ENCODE assay signal across 27 cellular contexts in genomic region chr2:240231838-240232244, GRCh38.
DNase-seq lines count a peak whose midpoint lies in the region; ATAC-seq and TF ChIP-seq lines count a peak whose summit lies in the region.
"Had no signal": no experiment of that assay in that cellular context is flagged by ENCODE, and none has a peak within 500 bp of the region (broad histone marks: within the 10 kb centered on the region; RNA-seq: fewer than 3 reads in every experiment).

No MANE protein-coding gene starts in this region.

- peaks cover 16 to 29% (median 22%) of the 10 kb centered on the region in 11 experiments for H3K9me3 ChIP-seq in BLaER1 treated with 17β-estradiol and CSF1 and Interleukin-3, amounts not matched to agents 10 nM and 100 nM (replicated peaks in 1 of 11)
- H3K9me3 ChIP-seq in spleen: peaks cover 0 to 24% (median 14%) of the 10 kb centered on the region in 8 donors
- H3K9me3 ChIP-seq: vagina had no signal

- H3K4me1 ChIP-seq in BLaER1 treated with 17β-estradiol and CSF1 and Interleukin-3, amounts not matched to agents 10 nM and 100 nM: peaks cover 48 to 85% (median 79%) of the 10 kb centered on the region in 10 experiments
- peaks cover 3 to 26% (median 16%) of the 10 kb centered on the region in 6 donors for H3K4me1 ChIP-seq in spleen

- intact Hi-C loops in spleen (cut with DNase I; ENCODE audit: low total_unique reads): no loop called here

- DNase-seq in activated T-cell treated with anti-CD3 and anti-CD28 coated beads, Interleukin-2, amount 50 U/mL, for 1 hour: peak; percentile 13
- no peak for DNase-seq in activated T-cell treated with anti-CD3 and anti-CD28 coated beads, Interleukin-2, amount 50 U/mL, for 72 hours
- DNase-seq in left lobe of liver (ENCODE audit: low spot score): peak; percentile 45
- DNase-seq in spleen: peak; percentile 51
- no peak for DNase-seq in germinal center (ENCODE audit: low spot score)
- DNase-seq in NCI-H146 (lab: John Stamatoyannopoulos, UW): no peak
- DNase-seq in stimulated activated CD4-positive, alpha-beta T cell treated with anti-CD3 and anti-CD28 coated beads, Interleukin-12 subunit alpha, Interleukin-12 subunit beta, amount 100 ng/mL, for 4 hours: no peak
- DNase-seq: activated CD4-positive, alpha-beta T cell treated with anti-CD3 and anti-CD28 coated beads for 48 hours; activated naive CD4-positive, alpha-beta T cell treated with anti-CD3 and anti-CD28 coated beads, Interleukin-2, amount 50 U/mL, for 16 hours; amniotic stem cell; CD4-positive, alpha-beta memory T cell; cerebellar nuclear complex; DND-41; GF-D8; HCEC 1CT; MV-4-11; NCI-H1436; NCI-H2081 treated with DMSO at 0.1 percent for 48 hours; NCI-H345; T-helper 9 cell had no signal

- peaks cover 0 to 22% (median 0%) of the 10 kb centered on the region in 11 experiments; a peak in 3 of 22 replicates for H4K20me1 ChIP-seq in BLaER1 treated with 17β-estradiol and CSF1 and Interleukin-3, amounts not matched to agents 10 nM and 100 nM

- H3K9me3 Mint-ChIP-seq in activated T-cell treated with anti-CD3 and anti-CD28 coated beads, Interleukin-2, amount 50 U/mL, for 72 hours: peaks cover 7 to 10% of the 10 kb centered on the region in 2 donors

- no peaks in the 10 kb centered on the region for H3K27me3 ChIP-seq in BLaER1 treated with 17β-estradiol and CSF1 and Interleukin-3, amounts not matched to agents 10 nM and 100 nM
- peaks cover 0 to 57% (median 0%) of the 10 kb centered on the region in 7 donors for H3K27me3 ChIP-seq in spleen (replicated peaks in 1 of 7)
- H3K27me3 ChIP-seq: Peyer's patch, SJCRH30, vagina had no signal

- peak overlapping the region in 8 of 11 experiments; percentile 59 to 89 (median 79); a peak in 14 of 22 replicates for H3K27ac ChIP-seq in BLaER1 treated with 17β-estradiol and CSF1 and Interleukin-3, amounts not matched to agents 10 nM and 100 nM
- H3K27ac ChIP-seq in spleen: no peak overlapping the region
- H3K27ac ChIP-seq: Peyer's patch, SJCRH30 had no signal

- no peaks in the 10 kb centered on the region for H3K36me3 ChIP-seq in BLaER1 treated with 17β-estradiol and CSF1 and Interleukin-3, amounts not matched to agents 10 nM and 100 nM
- H3K36me3 ChIP-seq in spleen: no peaks in the 10 kb centered on the region
- H3K36me3 ChIP-seq: Peyer's patch, SJCRH30, vagina had no signal

- H3K36me3 Mint-ChIP-seq in activated T-cell treated with anti-CD3 and anti-CD28 coated beads, Interleukin-2, amount 50 U/mL, for 72 hours (ENCODE audit: insufficient read depth in 2 of 2): peaks cover 4 to 7% of the 10 kb centered on the region in 2 donors
- H3K36me3 Mint-ChIP-seq: stimulated activated effector memory CD8-positive, alpha-beta T cell treated with anti-CD3 and anti-CD28 coated beads, Interleukin-12 subunit alpha, Interleukin-12 subunit beta, amount 100 ng/mL, for 72 hours had no signal

- WGBS in spleen, 5 donors: 63 to 90% (median 87%) methylated on average over 4 to 12 of the region's 12 CpGs

- no peak for ATAC-seq in activated T-cell treated with anti-CD3 and anti-CD28 coated beads, Interleukin-2, amount 50 U/mL, for 72 hours (replicated peaks in 1 of 2)
- no peak for ATAC-seq in left lobe of liver
- ATAC-seq: psoas muscle; stimulated activated effector memory CD8-positive, alpha-beta T cell treated with anti-CD3 and anti-CD28 coated beads, Interleukin-12 subunit alpha, Interleukin-12 subunit beta, amount 100 ng/mL, for 72 hours had no signal

- H3K4me2 ChIP-seq in BLaER1 treated with 17β-estradiol and CSF1 and Interleukin-3, amounts not matched to agents 10 nM and 100 nM: peak overlapping the region; percentile 80 to 94 (median 89); a peak in 21 of 22 replicates

- no peak overlapping the region for H3K4me3 ChIP-seq in BLaER1 treated with 17β-estradiol and CSF1 and Interleukin-3, amounts not matched to agents 10 nM and 100 nM
- H3K4me3 ChIP-seq in spleen: no peak overlapping the region
- H3K4me3 ChIP-seq: Peyer's patch, psoas muscle, SJCRH30, vagina had no signal

- H3K4me3 Mint-ChIP-seq in activated T-cell treated with anti-CD3 and anti-CD28 coated beads, Interleukin-2, amount 50 U/mL, for 72 hours: no peak overlapping the region
- H3K4me3 Mint-ChIP-seq: brain; CD4-positive, alpha-beta memory T cell; stimulated activated effector memory CD8-positive, alpha-beta T cell treated with anti-CD3 and anti-CD28 coated beads, Interleukin-12 subunit alpha, Interleukin-12 subunit beta, amount 100 ng/mL, for 72 hours had no signal

- peak overlapping the region in 6 of 11 experiments; percentile 2 to 77 (median 70); a peak in 7 of 22 replicates for H3K9ac ChIP-seq in BLaER1 treated with 17β-estradiol and CSF1 and Interleukin-3, amounts not matched to agents 10 nM and 100 nM

- H3K4me1 Mint-ChIP-seq in activated T-cell treated with anti-CD3 and anti-CD28 coated beads, Interleukin-2, amount 50 U/mL, for 72 hours (ENCODE audit: low read depth): no peaks in the 10 kb centered on the region
- H3K4me1 Mint-ChIP-seq: stimulated activated effector memory CD8-positive, alpha-beta T cell treated with anti-CD3 and anti-CD28 coated beads, Interleukin-12 subunit alpha, Interleukin-12 subunit beta, amount 100 ng/mL, for 72 hours had no signal

- TF ChIP-seq CTCF in spleen (IDR thresholded peaks at IDR 0.05 in 8 of 11, conservative IDR thresholded peaks at IDR 0.05 in 3 of 11): no peak

- H3K27me3 Mint-ChIP-seq in activated T-cell treated with anti-CD3 and anti-CD28 coated beads, Interleukin-2, amount 50 U/mL, for 72 hours (ENCODE audit: low read depth): peaks cover 13% of the 10 kb centered on the region

- no peak for TF ChIP-seq POLR2A in spleen (IDR thresholded peaks at IDR 0.05)

- H3K27ac Mint-ChIP-seq in activated T-cell treated with anti-CD3 and anti-CD28 coated beads, Interleukin-2, amount 50 U/mL, for 72 hours: no peak overlapping the region
- H3K27ac Mint-ChIP-seq: CD4-positive, alpha-beta memory T cell; stimulated activated effector memory CD8-positive, alpha-beta T cell treated with anti-CD3 and anti-CD28 coated beads, Interleukin-12 subunit alpha, Interleukin-12 subunit beta, amount 100 ng/mL, for 72 hours had no signal

Comparison
In these comparisons a context has a peak if more than half of its experiments do, and no peak if none do; other contexts are left out.
1. DNase-seq: peak in activated T-cell treated with anti-CD3 and anti-CD28 coated beads, Interleukin-2, amount 50 U/mL, for 1 hour (single experiment), left lobe of liver (single experiment) and spleen (single experiment); none in activated T-cell treated with anti-CD3 and anti-CD28 coated beads, Interleukin-2, amount 50 U/mL, for 72 hours (0 of 2), germinal center (single experiment), NCI-H146 (single experiment) and stimulated activated CD4-positive, alpha-beta T cell treated with anti-CD3 and anti-CD28 coated beads, Interleukin-12 subunit alpha, Interleukin-12 subunit beta, amount 100 ng/mL, for 4 hours (single experiment).
2. H3K27ac ChIP-seq: peak in BLaER1 treated with 17β-estradiol and CSF1 and Interleukin-3, amounts not matched to agents 10 nM and 100 nM (8 of 11); none in spleen (0 of 8).